9 cellular contexts compared by ENCODE assay signal in the genomic region with DNA sequence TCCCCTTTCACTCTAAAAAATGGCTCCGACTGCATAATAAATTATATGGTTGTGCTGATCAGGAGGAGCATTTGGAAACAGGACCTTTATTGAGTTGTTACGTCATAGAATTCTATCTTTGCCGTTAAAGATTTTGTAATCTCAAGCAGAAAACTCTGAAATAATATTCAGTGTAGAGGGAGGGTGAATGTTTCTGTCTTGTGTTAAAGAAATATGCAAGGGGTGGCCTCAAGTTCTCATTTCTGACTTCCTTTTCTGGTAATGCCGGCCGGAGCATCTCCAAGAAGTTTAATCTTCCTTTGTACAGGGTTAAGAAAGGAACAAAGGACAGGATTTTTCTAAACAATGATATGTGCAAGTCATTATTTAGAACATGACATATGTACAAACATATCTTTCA.
A peak's percentile ranks its signal among the peaks of the same experiment; 100 is the strongest.
DNase-seq lines count a peak whose midpoint lies in the region; ATAC-seq and TF ChIP-seq lines count a peak whose summit lies in the region.
"Had no signal": no experiment of that assay in that cellular context is flagged by ENCODE, and none has a peak within 500 bp of the region (broad histone marks: within the 10 kb centered on the region; RNA-seq: fewer than 3 reads in every experiment).

No MANE protein-coding gene starts in this region.

- H3K27me3 ChIP-seq in Loucy (ENCODE audit: insufficient read depth, low read length, poor library complexity, severe bottlenecking) = no peaks in the 10 kb centered on the region
- no peaks in the 10 kb centered on the region for H3K27me3 ChIP-seq in Caco-2 (replicated peaks; ENCODE audit: control insufficient read depth, insufficient read depth, low read length)

- no peaks in the 10 kb centered on the region for H3K36me3 ChIP-seq in Loucy (ENCODE audit: insufficient read depth, low read length)
- H3K36me3 ChIP-seq in Caco-2 (ENCODE audit: control insufficient read depth, insufficient read depth, low read length) = no peaks in the 10 kb centered on the region

- H3K27ac Mint-ChIP-seq in MCF 10A (ENCODE audit: low read depth, unreplicated experiment) (peak overlapping the region; percentile 80), natural killer cell (peak overlapping the region; percentile 55 to 83), Caco-2 (ENCODE audit: unreplicated experiment) (no peak overlapping the region)

- POLR2A ChIA-PET in MCF 10A (lab: Yijun Ruan, JAX) = interaction anchor here (0.5 to 19.7 kb wide), 21 partner anchors 9 to 670 kb away, joined by 3 to 497 read pairs (median 5); a partner anchor contains a TSS
- POLR2A ChIA-PET in Caco-2 (lab: Charles Lee) = interaction anchor here (1.1 kb wide), 1 partner anchor 289 kb away, joined by 3 read pairs; no protein-coding TSS in a partner anchor

- H3K27me3 Mint-ChIP-seq in MCF 10A (ENCODE audit: insufficient read depth, unreplicated experiment) (no peaks in the 10 kb centered on the region), natural killer cell (ENCODE audit: low read depth in 2 of 2) (no peaks in the 10 kb centered on the region), Caco-2 (ENCODE audit: insufficient read depth, unreplicated experiment) (no peaks in the 10 kb centered on the region)

- peak overlapping the region; percentile 9 for H3K9ac ChIP-seq in Loucy (ENCODE audit: low read depth, low read length, poor library complexity, severe bottlenecking)

- TSS peak; percentile 52 for BruUV-seq in MCF 10A (replicated peaks; lab: Mats Ljungman, UMichigan)
- BruUV-seq in Caco-2 (replicated peaks; lab: Mats Ljungman, UMichigan) = no TSS peak

- H4K20me1 ChIP-seq in Loucy (ENCODE audit: insufficient read depth, low read length, poor library complexity, severe bottlenecking) = no peaks in the 10 kb centered on the region

- DNase-seq in AML-193 (lab: John Stamatoyannopoulos, UW) (peak; percentile 83 to 94), MCF 10A (ENCODE audit: unreplicated experiment) (no peak), natural killer cell (no peak), nucleus accumbens (lab: John Stamatoyannopoulos, UW) (no peak), Caco-2 (no peak), occipital lobe (lab: John Stamatoyannopoulos, UW) (no peak), COLO829 (ENCODE audit: low spot score) (no peak)
- DNase-seq: NCI-H345 had no signal

- no peaks in the 10 kb centered on the region; the same call in 1 of the 2 replicates for H3F3A ChIP-seq in Loucy (ENCODE audit: low read depth)

- no peak for ATAC-seq in natural killer cell

- TF ChIP-seq CTCF in Loucy (conservative IDR thresholded peaks at IDR 0.05; ENCODE audit: low read length) = no peak
- no peak for TF ChIP-seq CTCF in MCF 10A (IDR thresholded peaks at IDR 0.05; ENCODE audit: unreplicated experiment)
- TF ChIP-seq CTCF in natural killer cell (IDR thresholded peaks at IDR 0.05) = no peak
- no peak for TF ChIP-seq CTCF in Caco-2 (IDR thresholded peaks at IDR 0.05; ENCODE audit: insufficient read depth in 1 of 2, low read depth in 1 of 2, low read length in 1 of 2, severe bottlenecking in 1 of 2, unreplicated experiment in 1 of 2)

- H3K79me2 ChIP-seq in Loucy (ENCODE audit: insufficient read depth, low read length) = no peaks in the 10 kb centered on the region

- H3K4me1 ChIP-seq in Loucy (ENCODE audit: insufficient read depth, low read length, poor library complexity, severe bottlenecking) = peaks cover 42% of the 10 kb centered on the region
- peaks cover 16% of the 10 kb centered on the region for H3K4me1 ChIP-seq in Caco-2

- H3K4me3 Mint-ChIP-seq in MCF 10A (ENCODE audit: unreplicated experiment) = no peak overlapping the region
- peak overlapping the region; percentile 56 for H3K4me3 Mint-ChIP-seq in natural killer cell
- no peak overlapping the region for H3K4me3 Mint-ChIP-seq in Caco-2 (ENCODE audit: unreplicated experiment)

- no peak overlapping the region for H2AFZ ChIP-seq in Loucy (ENCODE audit: low read length)

- peak overlapping the region; percentile 59 for H3K4me2 ChIP-seq in Loucy (ENCODE audit: low read depth, low read length, poor library complexity, severe bottlenecking)

- H3K9me3 ChIP-seq in Loucy (ENCODE audit: insufficient read depth, low read depth, low read length) = no peaks in the 10 kb centered on the region
- no peaks in the 10 kb centered on the region for H3K9me3 ChIP-seq in Caco-2

- H3K36me3 Mint-ChIP-seq in MCF 10A (ENCODE audit: insufficient read depth, unreplicated experiment) = no peaks in the 10 kb centered on the region
- H3K36me3 Mint-ChIP-seq in natural killer cell = no peaks in the 10 kb centered on the region
- H3K36me3 Mint-ChIP-seq in Caco-2 (ENCODE audit: insufficient read depth, unreplicated experiment) = no peaks in the 10 kb centered on the region

- H3K4me3 ChIP-seq in Loucy (ENCODE audit: low read length, poor library complexity, severe bottlenecking) (no peak overlapping the region), Caco-2 (ENCODE audit: low read depth, low read length) (no peak overlapping the region)

- CTCF ChIA-PET in MCF 10A (lab: Yijun Ruan, JAX) (interaction anchor here (1.1 to 1.9 kb wide), 4 partner anchors 15 to 359 kb away, joined by 3 to 9 read pairs (median 6); no protein-coding TSS in a partner anchor), Caco-2 (lab: Charles Lee) (interaction anchor here (0.5 to 1.9 kb wide), 24 partner anchors 9 to 535 kb away, joined by 3 to 18 read pairs (median 4); a partner anchor contains a TSS)

- H3K9me3 Mint-ChIP-seq in MCF 10A (ENCODE audit: unreplicated experiment) (no peaks in the 10 kb centered on the region), natural killer cell (no peaks in the 10 kb centered on the region), Caco-2 (ENCODE audit: unreplicated experiment) (no peaks in the 10 kb centered on the region)

- H3K4me1 Mint-ChIP-seq in MCF 10A (ENCODE audit: insufficient read depth, unreplicated experiment) (peaks cover 59% of the 10 kb centered on the region), natural killer cell (peaks cover 43 to 45% of the 10 kb centered on the region in 2 donors), Caco-2 (ENCODE audit: low read depth, unreplicated experiment) (peaks cover 26% of the 10 kb centered on the region)

- H3K9me2 ChIP-seq in Loucy (replicated peaks; ENCODE audit: low read depth, low read length) = no peaks in the 10 kb centered on the region

- intact Hi-C loops in MCF 10A (cut with micrococcal nuclease) = loop anchor here (1.0 to 5.0 kb wide), 6 partner anchors 104 to 393 kb away; a partner anchor contains a TSS
- intact Hi-C loops in natural killer cell (cut with micrococcal nuclease) = loop anchor here (2.0 to 5.0 kb wide), 4 partner anchors 53 to 393 kb away; a partner anchor contains a TSS
- intact Hi-C loops in Caco-2 (cut with micrococcal nuclease; ENCODE audit: unreplicated experiment) = loop anchor here (1.0 to 5.0 kb wide), 7 partner anchors 168 to 668 kb away; a partner anchor contains a TSS

Comparison
In these comparisons a context has a peak if more than half of its experiments do, and no peak if none do; other contexts are left out.
1. DNase-seq: peak in AML-193 (2 of 2); none in MCF 10A (single experiment), natural killer cell (single experiment), nucleus accumbens (0 of 56), Caco-2 (0 of 2), occipital lobe (single experiment) and COLO829 (single experiment).